ENCODE assay signal across 8 cellular contexts in genomic region chr2:197499594-197500502, GRCh38. TPM values are rescaled to one million over a fixed set of nuclear protein-coding genes. Genes with fewer than 3 reads are reported as not detected.
DNase-seq lines count a peak whose midpoint lies in the region; ATAC-seq lines count a peak whose summit lies in the region.

HSPD1 (minus strand) TSS chr2:197499840; CDS start chr2:197498848, 992 bp downstream.
HSPE1 (plus strand) TSS chr2:197500379; CDS start chr2:197500437, 58 bp downstream.

- no peaks in the 10 kb centered on the region for H3K9me3 Mint-ChIP-seq in activated CD4-positive, alpha-beta T cell treated with anti-CD3 and anti-CD28 coated beads, Interleukin-2, amount 10 ng/mL, durations not matched to agents 7 days and 5 days

- peaks cover 65% of the 10 kb centered on the region for H3K36me3 ChIP-seq in BLaER1

- peak within 1 kb of the TSS; percentile 87 for H3K4me3 ChIP-seq in BLaER1

- DNase-seq in NCI-H69 (lab: John Stamatoyannopoulos, UW) (peak; percentile 98), cortex of kidney (lab: John Stamatoyannopoulos, UW) (peak; percentile 100), left kidney (ENCODE audit: low read depth, low spot score) (peak; percentile 100)
- DNase-seq in activated CD4-positive, alpha-beta T cell treated with anti-CD3 and anti-CD28 coated beads, Interleukin-2, amount 10 ng/mL, durations not matched to agents 7 days and 5 days = peak; percentile 98
- DNase-seq in stimulated activated CD4-positive, alpha-beta T cell treated with anti-CD3 and anti-CD28 coated beads, Interleukin-2, amount 100 ng/mL, for 24 hours = peak; percentile 98

- peaks cover 49% of the 10 kb centered on the region for H3K4me1 ChIP-seq in BLaER1

- peaks cover 76% of the 10 kb centered on the region for H4K20me1 ChIP-seq in BLaER1

- H3K36me3 Mint-ChIP-seq in activated CD4-positive, alpha-beta T cell treated with anti-CD3 and anti-CD28 coated beads, Interleukin-2, amount 10 ng/mL, durations not matched to agents 7 days and 5 days (ENCODE audit: low read depth) = peaks cover 71% of the 10 kb centered on the region

- no peaks in the 10 kb centered on the region for H3K9me3 ChIP-seq in BLaER1

- H3K27me3 ChIP-seq in BLaER1 = no peaks in the 10 kb centered on the region

- POLR2A ChIA-PET in activated CD4-positive, alpha-beta T cell treated with anti-CD3 and anti-CD28 coated beads, Interleukin-2, amount 10 ng/mL, durations not matched to agents 7 days and 5 days (lab: Charles Lee) = interaction anchor here (0.9 to 1.0 kb wide), 3 partner anchors 15 to 205 kb away, joined by 3 read pairs; partner anchors contain the start of genes MARS2 and MOB4

- H3K27me3 Mint-ChIP-seq in activated CD4-positive, alpha-beta T cell treated with anti-CD3 and anti-CD28 coated beads, Interleukin-2, amount 10 ng/mL, durations not matched to agents 7 days and 5 days = no peaks in the 10 kb centered on the region

- H3K27ac ChIP-seq in BLaER1 = peak within 1 kb of the TSS; percentile 95

- H3K4me2 ChIP-seq in BLaER1 = peak within 1 kb of the TSS; percentile 84

- CTCF ChIA-PET in activated CD4-positive, alpha-beta T cell treated with anti-CD3 and anti-CD28 coated beads, Interleukin-2, amount 10 ng/mL, durations not matched to agents 7 days and 5 days (lab: Charles Lee) = interaction anchor here (1.0 to 2.1 kb wide), 3 partner anchors 17 to 46 kb away, joined by 3 to 5 read pairs (median 4); partner anchors contain the start of gene COQ10B

- H3K27ac Mint-ChIP-seq in activated CD4-positive, alpha-beta T cell treated with anti-CD3 and anti-CD28 coated beads, Interleukin-2, amount 10 ng/mL, durations not matched to agents 7 days and 5 days = peak within 1 kb of the TSS; percentile 98

- ATAC-seq in GM19328 (IDR thresholded peaks at IDR 0.05; ENCODE audit: unreplicated experiment) (peak; percentile 86), HG03520 (IDR thresholded peaks at IDR 0.05; ENCODE audit: unreplicated experiment) (peak; percentile 76)

- H3K9ac ChIP-seq in BLaER1 = peak within 1 kb of the TSS; percentile 90

- peaks cover 55% of the 10 kb centered on the region for H3K4me1 Mint-ChIP-seq in activated CD4-positive, alpha-beta T cell treated with anti-CD3 and anti-CD28 coated beads, Interleukin-2, amount 10 ng/mL, durations not matched to agents 7 days and 5 days

- H3K4me3 Mint-ChIP-seq in activated CD4-positive, alpha-beta T cell treated with anti-CD3 and anti-CD28 coated beads, Interleukin-2, amount 10 ng/mL, durations not matched to agents 7 days and 5 days = peak within 1 kb of the TSS; percentile 91

RNA-seq across cellular contexts. Expression of gene HSPD1, which starts in this region (rescaled TPM):
- 100 to 1,000 TPM; 212 to 223 TPM for total RNA-seq in activated CD4-positive, alpha-beta T cell treated with anti-CD3 and anti-CD28 coated beads, Interleukin-2, amount 10 ng/mL, durations not matched to agents 7 days and 5 days

RNA-seq across cellular contexts. Expression of gene HSPE1, which starts in this region (rescaled TPM):
- total RNA-seq in activated CD4-positive, alpha-beta T cell treated with anti-CD3 and anti-CD28 coated beads, Interleukin-2, amount 10 ng/mL, durations not matched to agents 7 days and 5 days = 10 to 100 TPM; 91.0 to 95.6 TPM

Comparison
In these comparisons a context has a peak if more than half of its experiments do, and no peak if none do; other contexts are left out.
1. Peak in every context shown above with its lines: DNase-seq, ATAC-seq, H3K4me3 ChIP-seq and H3K27ac ChIP-seq.